In the genomic region with DNA sequence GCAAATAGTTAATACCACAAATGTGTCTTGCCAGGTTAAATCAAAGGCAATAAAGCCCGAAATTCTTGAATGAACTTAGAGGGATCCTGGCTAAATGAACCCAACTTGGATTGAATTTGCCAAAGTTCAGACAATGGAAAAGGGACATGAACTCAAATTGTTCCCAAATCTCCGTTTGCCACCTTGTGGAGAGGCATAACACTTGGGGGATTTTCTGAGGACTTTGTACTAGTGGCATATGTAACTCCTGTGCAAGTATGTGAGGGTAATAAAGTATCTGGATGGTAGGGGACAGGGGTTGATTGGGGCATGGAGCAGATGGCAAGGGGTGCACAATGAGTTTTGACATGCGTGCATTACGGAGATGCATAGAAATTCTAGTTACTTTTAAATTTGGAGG, we compare ENCODE assay signal across 8 cellular contexts. TPM values are rescaled to one million over a fixed set of nuclear protein-coding genes. Genes with fewer than 3 reads are reported as not detected.
A peak's percentile ranks its signal among the peaks of the same experiment; 100 is the strongest.
DNase-seq lines count a peak whose midpoint lies in the region; ATAC-seq and TF ChIP-seq lines count a peak whose summit lies in the region.

No MANE protein-coding gene starts in this region.

- no peak for TF ChIP-seq POLR2A in gastrocnemius medialis (IDR thresholded peaks at IDR 0.05)

- intact Hi-C loops in gastrocnemius medialis (cut with DNase I; ENCODE audit: low total_unique reads), result loop anchor here (5.0 to 10.0 kb wide), 5 partner anchors 105 to 1332 kb away; partner anchors contain the start of genes KIAA1143, KIF15 and ZNF197

- TF ChIP-seq CTCF in SU-DHL-6 (IDR thresholded peaks at IDR 0.05; ENCODE audit: insufficient read depth, low read length, poor library complexity, severe bottlenecking) (no peak), foreskin keratinocyte (conservative IDR thresholded peaks at IDR 0.05) (peak; percentile 22), gastrocnemius medialis (IDR thresholded peaks at IDR 0.05 in 4 of 5, conservative IDR thresholded peaks at IDR 0.05 in 1 of 5) (no peak)

- H3K4me2 ChIP-seq in GM23248 (ENCODE audit: unreplicated experiment), result peak overlapping the region; percentile 98
- peak overlapping the region; percentile 98 for H3K4me2 ChIP-seq in SU-DHL-6 (ENCODE audit: low read depth, low read length, poor library complexity, severe bottlenecking)

- H3K36me3 ChIP-seq in GM23248 (ENCODE audit: low read depth) (no peaks in the 10 kb centered on the region), SU-DHL-6 (ENCODE audit: low read length) (no peaks in the 10 kb centered on the region), gastrocnemius medialis (no peaks in the 10 kb centered on the region)

- H2AFZ ChIP-seq in GM23248 (peak overlapping the region; percentile 95), SU-DHL-6 (ENCODE audit: low read depth, low read length, severe bottlenecking) (peak overlapping the region; percentile 94)

- peak; percentile 38 for DNase-seq in GM23248
- DNase-seq in foreskin keratinocyte, result peak in 1 of 2 donors; percentile 13
- DNase-seq in gastrocnemius medialis, result no peak
- DNase-seq in NCI-H1105 (lab: John Stamatoyannopoulos, UW), result no peak
- no peak for DNase-seq in midbrain (lab: John Stamatoyannopoulos, UW)
- DNase-seq in COLO829 (ENCODE audit: low spot score), result no peak

- H3K9me3 ChIP-seq in GM23248 (ENCODE audit: low read depth) (no peaks in the 10 kb centered on the region), SU-DHL-6 (ENCODE audit: insufficient read depth, low read length) (no peaks in the 10 kb centered on the region), gastrocnemius medialis (no peaks in the 10 kb centered on the region)

- in situ Hi-C loops in GM23248 (cut with MboI) (no loop called here), gastrocnemius medialis (cut with MboI; ENCODE audit: low sequenced_read_pairs in 4 of 4) (loop anchor here in 1 of 4 donors (25.0 kb wide), 1 partner anchor 175 kb away; no protein-coding TSS in a partner anchor)

- no peak overlapping the region for H3K27ac ChIP-seq in GM23248
- H3K27ac ChIP-seq in SU-DHL-6 (ENCODE audit: low read depth, low read length), result no peak overlapping the region
- H3K27ac ChIP-seq in foreskin keratinocyte, result no peak overlapping the region
- H3K27ac ChIP-seq in gastrocnemius medialis, result peak overlapping the region; percentile 91 to 99 (median 98)

- WGBS in GM23248 (ENCODE audit: low coverage in 1 of 2, low lambda C conversion rate in 2 of 2, missing lambda C conversion rate in 2 of 2), 2 experiments, result 28 to 30% methylated on average over 4 of the region's 4 CpGs

- peaks cover 30% of the 10 kb centered on the region for H3K79me2 ChIP-seq in GM23248 (ENCODE audit: insufficient read depth)
- H3K79me2 ChIP-seq in SU-DHL-6 (ENCODE audit: insufficient read depth, low read length), result peaks cover 27% of the 10 kb centered on the region

- no peak for ATAC-seq in foreskin keratinocyte
- ATAC-seq in gastrocnemius medialis, result no peak
- no peak for ATAC-seq in HG03135 (IDR thresholded peaks at IDR 0.05; ENCODE audit: unreplicated experiment)

- H3K27me3 ChIP-seq in GM23248 (replicated peaks; ENCODE audit: insufficient read depth) (0 out of 2 replicates have a peak, but pooled peaks cover 8% of the 10 kb centered on the region), SU-DHL-6 (ENCODE audit: low read length) (no peaks in the 10 kb centered on the region), foreskin keratinocyte (peaks cover 13% of the 10 kb centered on the region), gastrocnemius medialis (no peaks in the 10 kb centered on the region)

- H3F3A ChIP-seq in GM23248 (ENCODE audit: insufficient read depth) (peaks cover 3% of the 10 kb centered on the region; the same call in 1 of the 2 replicates), SU-DHL-6 (ENCODE audit: insufficient read depth) (peaks cover 15% of the 10 kb centered on the region)

- H3K4me3 ChIP-seq in GM23248 (peak overlapping the region; percentile 94), SU-DHL-6 (ENCODE audit: insufficient read depth, low read length, poor library complexity, severe bottlenecking) (peak overlapping the region; percentile 77), gastrocnemius medialis (peak overlapping the region; percentile 77 to 95 (median 86))

- H3K9ac ChIP-seq in GM23248 (peak overlapping the region; percentile 79), SU-DHL-6 (ENCODE audit: low read length) (peak overlapping the region; percentile 71)

- H3K9me2 ChIP-seq in GM23248 (ENCODE audit: insufficient read depth) (no peaks in the 10 kb centered on the region), SU-DHL-6 (replicated peaks; ENCODE audit: insufficient read depth, low read length) (no peaks in the 10 kb centered on the region)

- no peaks in the 10 kb centered on the region for H4K20me1 ChIP-seq in GM23248 (ENCODE audit: insufficient read depth)
- H4K20me1 ChIP-seq in SU-DHL-6 (ENCODE audit: low read depth, low read length), result no peaks in the 10 kb centered on the region

- H3K4me1 ChIP-seq in GM23248 (ENCODE audit: insufficient read depth) (peaks cover 16% of the 10 kb centered on the region), foreskin keratinocyte (peaks cover 4% of the 10 kb centered on the region), gastrocnemius medialis (peaks cover 26 to 34% of the 10 kb centered on the region in 2 donors)

RNA-seq across cellular contexts. Expression of gene TCAIM, which starts 1.3 kb away (rescaled TPM):
- total RNA-seq in GM23248 (2014; rRNA removed; shearing (Covaris generic)), result 14.3 and 16.3 TPM in 2 replicates
- polyA plus RNA-seq in GM23248 (2016; fragmentation: Nextera tagmentation; extraction: Ambion mirVana) (12.6 and 13.9 TPM in 2 replicates), foreskin keratinocyte (11.6 and 12.8 TPM in 2 replicates)
- total RNA-seq in foreskin keratinocyte (21.0 and 22.8 TPM in 2 replicates), gastrocnemius medialis (10 to 100 TPM; 15.5 to 26.9 (median 22.7) TPM)

Comparison
In these comparisons a context has a peak if more than half of its experiments do, and no peak if none do; other contexts are left out.
1. H3K27ac ChIP-seq: peak in gastrocnemius medialis (4 of 4); none in GM23248 (single experiment), SU-DHL-6 (single experiment) and foreskin keratinocyte (single experiment).
2. Peak in every context shown above with its lines, with median percentiles within 50 percentile points of each other: H3K4me3 ChIP-seq.